Comparison of ENCODE assay signal across 12 cellular contexts in genomic region chr15:39642011-39642640, GRCh38.
DNase-seq lines count a peak whose midpoint lies in the region; ATAC-seq and TF ChIP-seq lines count a peak whose summit lies in the region.
"Had no signal": no experiment of that assay in that cellular context is flagged by ENCODE, and none has a peak within 500 bp of the region (broad histone marks: within the 10 kb centered on the region; RNA-seq: fewer than 3 reads in every experiment).

No MANE protein-coding gene starts in this region.

- intact Hi-C loops in activated CD8-positive, alpha-beta T cell treated with anti-CD3 and anti-CD28 coated beads for 36 hours (cut with micrococcal nuclease), result no loop called here
- intact Hi-C loops in ascending aorta (cut with DNase I), result no loop called here

- no peaks in the 10 kb centered on the region for H3K27me3 ChIP-seq in ascending aorta
- H3K27me3 ChIP-seq: upper lobe of left lung had no signal

- H3K27me3 Mint-ChIP-seq in activated CD8-positive, alpha-beta T cell treated with anti-CD3 and anti-CD28 coated beads for 36 hours, result peaks cover 8% of the 10 kb centered on the region
- peaks cover 10% of the 10 kb centered on the region for H3K27me3 Mint-ChIP-seq in activated CD8-positive, alpha-beta T cell treated with anti-CD3 and anti-CD28 coated beads, Interleukin-2, amount 10 ng/mL, durations not matched to agents 7 days and 5 days (ENCODE audit: low read depth)
- no peaks in the 10 kb centered on the region for H3K27me3 Mint-ChIP-seq in WTC11 (ENCODE audit: low read depth)

- no peak overlapping the region for H3K27ac ChIP-seq in ascending aorta
- H3K27ac ChIP-seq: upper lobe of left lung had no signal

- H3K9me3 ChIP-seq in ascending aorta, result no peaks in the 10 kb centered on the region
- H3K9me3 ChIP-seq: upper lobe of left lung had no signal

- no peak overlapping the region for H3K4me3 ChIP-seq in ascending aorta
- H3K4me3 ChIP-seq: upper lobe of left lung had no signal

- CTCF ChIA-PET in activated CD8-positive, alpha-beta T cell treated with anti-CD3 and anti-CD28 coated beads for 36 hours (lab: Charles Lee), result interaction anchor here (0.9 to 1.3 kb wide), 3 partner anchors 12 to 266 kb away, joined by 3 to 4 read pairs (median 3); no protein-coding TSS in a partner anchor
- CTCF ChIA-PET in activated CD8-positive, alpha-beta T cell treated with anti-CD3 and anti-CD28 coated beads, Interleukin-2, amount 10 ng/mL, durations not matched to agents 7 days and 5 days (lab: Charles Lee), result interaction anchor here (0.6 to 4.7 kb wide), 5 partner anchors 13 to 114 kb away, joined by 3 to 28 read pairs (median 4); no protein-coding TSS in a partner anchor
- CTCF ChIA-PET in WTC11 (lab: Charles Lee), result interaction anchor here (0.9 to 2.0 kb wide), 4 partner anchors 14 to 115 kb away, joined by 3 to 10 read pairs (median 6); no protein-coding TSS in a partner anchor

- TF ChIP-seq CTCF in activated CD8-positive, alpha-beta T cell treated with anti-CD3 and anti-CD28 coated beads for 36 hours (IDR thresholded peaks at IDR 0.05), result no peak
- no peak for TF ChIP-seq CTCF in WTC11 (IDR thresholded peaks at IDR 0.05)
- TF ChIP-seq CTCF in ascending aorta (IDR thresholded peaks at IDR 0.05), result no peak

- DNase-seq in activated CD8-positive, alpha-beta T cell treated with anti-CD3 and anti-CD28 coated beads for 36 hours, result no peak
- DNase-seq in activated CD8-positive, alpha-beta T cell treated with anti-CD3 and anti-CD28 coated beads, Interleukin-2, amount 10 ng/mL, durations not matched to agents 7 days and 5 days, result no peak
- DNase-seq in WTC11 (ENCODE audit: low spot score) (no peak), foreskin melanocyte (peak; percentile 53), ascending aorta (ENCODE audit: low spot score in 2 of 2) (no peak), NCI-H82 (lab: John Stamatoyannopoulos, UW) (no peak)
- no peak for DNase-seq in stimulated activated naive CD8-positive, alpha-beta T cell treated with anti-CD3 and anti-CD28 coated beads, Interleukin-15, Interleukin-2, amounts not matched to agents 100 U/mL and 50 U/mL, for 24 hours
- DNase-seq in activated effector memory CD4-positive, alpha-beta T cell treated with Interleukin-2 at 50 U/mL for 16 hours, result no peak
- DNase-seq: activated CD4-positive, alpha-beta T cell treated with anti-CD3 and anti-CD28 coated beads for 1 hour; activated naive CD8-positive, alpha-beta T cell treated with anti-CD3 and anti-CD28 coated beads, Interleukin-2, amount 10 ng/mL, durations not matched to agents 7 days and 5 days; natural killer cell; upper lobe of left lung had no signal

- H3K9me3 Mint-ChIP-seq in activated CD8-positive, alpha-beta T cell treated with anti-CD3 and anti-CD28 coated beads for 36 hours, result peaks cover 2% of the 10 kb centered on the region
- no peaks in the 10 kb centered on the region for H3K9me3 Mint-ChIP-seq in activated CD8-positive, alpha-beta T cell treated with anti-CD3 and anti-CD28 coated beads, Interleukin-2, amount 10 ng/mL, durations not matched to agents 7 days and 5 days (ENCODE audit: insufficient read depth)
- no peaks in the 10 kb centered on the region for H3K9me3 Mint-ChIP-seq in WTC11
- H3K9me3 Mint-ChIP-seq: activated naive CD8-positive, alpha-beta T cell treated with anti-CD3 and anti-CD28 coated beads, Interleukin-2, amount 10 ng/mL, durations not matched to agents 7 days and 5 days; natural killer cell had no signal

- peak; percentile 37 for ATAC-seq in activated CD8-positive, alpha-beta T cell treated with anti-CD3 and anti-CD28 coated beads for 36 hours
- no peak for ATAC-seq in activated CD8-positive, alpha-beta T cell treated with anti-CD3 and anti-CD28 coated beads, Interleukin-2, amount 10 ng/mL, durations not matched to agents 7 days and 5 days
- ATAC-seq in WTC11, result peak; percentile 82
- peak; percentile 12 for ATAC-seq in stimulated activated naive CD8-positive, alpha-beta T cell treated with anti-CD3 and anti-CD28 coated beads, Interleukin-15, Interleukin-2, amounts not matched to agents 100 U/mL and 50 U/mL, for 24 hours

- H3K36me3 ChIP-seq in ascending aorta, result no peaks in the 10 kb centered on the region
- H3K36me3 ChIP-seq: upper lobe of left lung had no signal

- no peaks in the 10 kb centered on the region for H3K36me3 Mint-ChIP-seq in activated CD8-positive, alpha-beta T cell treated with anti-CD3 and anti-CD28 coated beads for 36 hours (ENCODE audit: low read depth)
- peaks cover 6% of the 10 kb centered on the region for H3K36me3 Mint-ChIP-seq in activated CD8-positive, alpha-beta T cell treated with anti-CD3 and anti-CD28 coated beads, Interleukin-2, amount 10 ng/mL, durations not matched to agents 7 days and 5 days (ENCODE audit: low read depth)
- H3K36me3 Mint-ChIP-seq in WTC11, result no peaks in the 10 kb centered on the region
- H3K36me3 Mint-ChIP-seq: activated naive CD8-positive, alpha-beta T cell treated with anti-CD3 and anti-CD28 coated beads, Interleukin-2, amount 10 ng/mL, durations not matched to agents 7 days and 5 days; natural killer cell had no signal

- peaks cover 0 to 4% of the 10 kb centered on the region in 2 donors for H3K4me1 ChIP-seq in ascending aorta

- H3K27ac Mint-ChIP-seq in activated CD8-positive, alpha-beta T cell treated with anti-CD3 and anti-CD28 coated beads for 36 hours, result no peak overlapping the region
- H3K27ac Mint-ChIP-seq in activated CD8-positive, alpha-beta T cell treated with anti-CD3 and anti-CD28 coated beads, Interleukin-2, amount 10 ng/mL, durations not matched to agents 7 days and 5 days, result no peak overlapping the region
- no peak overlapping the region for H3K27ac Mint-ChIP-seq in WTC11
- H3K27ac Mint-ChIP-seq: activated naive CD8-positive, alpha-beta T cell treated with anti-CD3 and anti-CD28 coated beads, Interleukin-2, amount 10 ng/mL, durations not matched to agents 7 days and 5 days; natural killer cell had no signal

- POLR2A ChIA-PET in activated CD8-positive, alpha-beta T cell treated with anti-CD3 and anti-CD28 coated beads for 36 hours (lab: Charles Lee), result interaction anchor here (1.2 kb wide), 1 partner anchor 13 kb away, joined by 5 read pairs; no protein-coding TSS in a partner anchor
- POLR2A ChIA-PET in activated CD8-positive, alpha-beta T cell treated with anti-CD3 and anti-CD28 coated beads, Interleukin-2, amount 10 ng/mL, durations not matched to agents 7 days and 5 days (lab: Charles Lee), result interaction anchor here (3.1 kb wide), 1 partner anchor 17 kb away, joined by 15 read pairs; no protein-coding TSS in a partner anchor
- POLR2A ChIA-PET in WTC11 (lab: Charles Lee), result no interaction called here

- peaks cover 41% of the 10 kb centered on the region for H3K4me1 Mint-ChIP-seq in activated CD8-positive, alpha-beta T cell treated with anti-CD3 and anti-CD28 coated beads for 36 hours (ENCODE audit: low read depth)
- H3K4me1 Mint-ChIP-seq in activated CD8-positive, alpha-beta T cell treated with anti-CD3 and anti-CD28 coated beads, Interleukin-2, amount 10 ng/mL, durations not matched to agents 7 days and 5 days (ENCODE audit: low read depth), result peaks cover 21% of the 10 kb centered on the region
- peaks cover 8% of the 10 kb centered on the region for H3K4me1 Mint-ChIP-seq in WTC11

- no peak overlapping the region for H3K4me3 Mint-ChIP-seq in activated CD8-positive, alpha-beta T cell treated with anti-CD3 and anti-CD28 coated beads for 36 hours
- H3K4me3 Mint-ChIP-seq in activated CD8-positive, alpha-beta T cell treated with anti-CD3 and anti-CD28 coated beads, Interleukin-2, amount 10 ng/mL, durations not matched to agents 7 days and 5 days, result no peak overlapping the region
- H3K4me3 Mint-ChIP-seq in WTC11, result no peak overlapping the region
- H3K4me3 Mint-ChIP-seq: activated naive CD8-positive, alpha-beta T cell treated with anti-CD3 and anti-CD28 coated beads, Interleukin-2, amount 10 ng/mL, durations not matched to agents 7 days and 5 days; natural killer cell had no signal

TF ChIP-seq in WTC11, 78 proteins besides CTCF, POLR2A, EP300 and RAD21 (continues in another document):
- no peak for TF ChIP-seq GRHL2 (CRISPR knock-in tag; IDR thresholded peaks at IDR 0.05; ENCODE audit: insufficient replicate concordance, severe bottlenecking)
- no peak for TF ChIP-seq JAZF1 (CRISPR knock-in tag; IDR thresholded peaks at IDR 0.05)
- TF ChIP-seq E2F1 (CRISPR knock-in tag; IDR thresholded peaks at IDR 0.05), result no peak
- no peak for TF ChIP-seq TEAD4 (CRISPR knock-in tag; IDR thresholded peaks at IDR 0.05)
- no peak for TF ChIP-seq CREB1 (CRISPR knock-in tag; IDR thresholded peaks at IDR 0.05)
- TF ChIP-seq, protein P1, sequence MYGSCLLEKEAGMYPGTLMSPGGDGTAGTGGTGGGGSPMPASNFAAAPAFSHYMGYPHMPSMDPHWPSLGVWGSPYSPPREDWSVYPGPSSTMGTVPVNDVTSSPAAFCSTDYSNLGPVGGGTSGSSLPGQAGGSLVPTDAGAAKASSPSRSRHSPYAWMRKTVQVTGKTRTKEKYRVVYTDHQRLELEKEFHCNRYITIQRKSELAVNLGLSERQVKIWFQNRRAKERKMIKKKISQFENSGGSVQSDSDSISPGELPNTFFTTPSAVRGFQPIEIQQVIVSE (CRISPR knock-in tag; IDR thresholded peaks at IDR 0.05; ENCODE audit: borderline replicate concordance), result no peak
- TF ChIP-seq NFATC4 (CRISPR knock-in tag; IDR thresholded peaks at IDR 0.05), result no peak
- no peak for TF ChIP-seq SP1 (CRISPR knock-in tag; conservative IDR thresholded peaks at IDR 0.05)
- no peak for TF ChIP-seq NR3C1 (CRISPR knock-in tag; conservative IDR thresholded peaks at IDR 0.05; ENCODE audit: low read depth)
